In the genomic region with DNA sequence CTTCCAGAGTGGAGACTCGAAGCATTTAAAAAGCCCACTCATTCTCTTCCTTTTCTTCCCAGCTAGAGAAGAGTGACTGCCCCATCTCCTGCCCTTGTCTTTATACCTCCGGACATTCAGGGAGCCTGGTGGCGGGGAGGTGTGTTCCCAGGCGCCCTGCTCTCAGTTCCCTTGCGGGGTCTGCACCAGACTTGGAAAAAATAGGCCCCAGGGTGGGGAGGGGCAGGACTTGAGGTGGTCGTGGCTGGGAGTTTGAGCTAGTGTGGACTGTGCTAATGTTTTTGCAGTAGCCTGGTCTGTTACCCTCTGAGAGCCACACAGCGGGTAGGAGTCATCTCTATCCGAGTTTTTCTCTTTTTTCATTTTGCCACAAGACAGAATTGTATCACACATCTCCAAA, we compare ENCODE assay signal across 17 cellular contexts.
A peak's percentile ranks its signal among the peaks of the same experiment; 100 is the strongest.
DNase-seq lines count a peak whose midpoint lies in the region; ATAC-seq and TF ChIP-seq lines count a peak whose summit lies in the region.
"Had no signal": no experiment of that assay in that cellular context is flagged by ENCODE, and none has a peak within 500 bp of the region (broad histone marks: within the 10 kb centered on the region; RNA-seq: fewer than 3 reads in every experiment).

No MANE protein-coding gene starts in this region.

- DNase-seq in WTC11 (ENCODE audit: low spot score) (no peak), osteocyte (ENCODE audit: extremely low spot score, unreplicated experiment) (peak; percentile 69), right atrium auricular region (ENCODE audit: low spot score) (no peak), DMS79 (lab: John Stamatoyannopoulos, UW) (no peak)
- DNase-seq: BE2C; CD8-positive, alpha-beta T cell; COR-L47; DMS153; DND-41; GDM1; GM23248 had no signal

- ATAC-seq in WTC11: no peak
- peak; percentile 25 for ATAC-seq in esophagus mucosa
- ATAC-seq in HG03159 (IDR thresholded peaks at IDR 0.05; ENCODE audit: unreplicated experiment): no peak
- no peak for ATAC-seq in HG03469 (IDR thresholded peaks at IDR 0.05; ENCODE audit: unreplicated experiment)
- ATAC-seq: A549; CD8-positive, alpha-beta T cell; K562 had no signal

- no peaks in the 10 kb centered on the region for H3K36me3 ChIP-seq in right atrium auricular region
- H3K36me3 ChIP-seq: BE2C had no signal

- H3K4me1 ChIP-seq in right atrium auricular region: peaks cover 0 to 7% of the 10 kb centered on the region in 2 donors
- H3K4me1 ChIP-seq: A549 had no signal

- H3K9me3 ChIP-seq in right atrium auricular region: no peaks in the 10 kb centered on the region
- H3K9me3 ChIP-seq: A549, BE2C had no signal

- POLR2A ChIA-PET in WTC11 (lab: Charles Lee): interaction anchor here (1.0 kb wide), 1 partner anchor 17 kb away, joined by 3 read pairs; no protein-coding TSS in a partner anchor

- H3K4me1 Mint-ChIP-seq in WTC11 (peaks cover 16% of the 10 kb centered on the region), osteocyte (ENCODE audit: unreplicated experiment) (no peaks in the 10 kb centered on the region)

- H3K27me3 ChIP-seq in right atrium auricular region: no peaks in the 10 kb centered on the region
- H3K27me3 ChIP-seq: BE2C had no signal

- H3K4me3 Mint-ChIP-seq in WTC11 (no peak overlapping the region), osteocyte (ENCODE audit: unreplicated experiment) (no peak overlapping the region)
- H3K4me3 Mint-ChIP-seq: CD14-positive monocyte; CD8-positive, alpha-beta T cell had no signal

- peak overlapping the region; percentile 15; the same call in 1 of the 2 replicates for H3K27ac Mint-ChIP-seq in WTC11
- H3K27ac Mint-ChIP-seq in osteocyte (ENCODE audit: unreplicated experiment): no peak overlapping the region
- H3K27ac Mint-ChIP-seq: CD14-positive monocyte; CD8-positive, alpha-beta T cell had no signal

- H3K9me3 Mint-ChIP-seq in WTC11: no peaks in the 10 kb centered on the region
- no peaks in the 10 kb centered on the region for H3K9me3 Mint-ChIP-seq in osteocyte (ENCODE audit: unreplicated experiment)
- H3K9me3 Mint-ChIP-seq: CD14-positive monocyte; CD8-positive, alpha-beta T cell had no signal

- no peaks in the 10 kb centered on the region for H3K27me3 Mint-ChIP-seq in WTC11 (ENCODE audit: low read depth)
- no peaks in the 10 kb centered on the region for H3K27me3 Mint-ChIP-seq in osteocyte (ENCODE audit: unreplicated experiment)

- H3K27ac ChIP-seq in right atrium auricular region: no peak overlapping the region
- H3K27ac ChIP-seq: A549, GM23248 had no signal

- CTCF ChIA-PET in WTC11 (lab: Charles Lee): no interaction called here

- H3K36me3 Mint-ChIP-seq in WTC11 (no peaks in the 10 kb centered on the region), osteocyte (ENCODE audit: unreplicated experiment) (no peaks in the 10 kb centered on the region)

- no peak overlapping the region for H3K4me3 ChIP-seq in right atrium auricular region
- H3K4me3 ChIP-seq: A549, GM23248, K562 had no signal

- no peak for TF ChIP-seq CTCF in WTC11 (IDR thresholded peaks at IDR 0.05)
- TF ChIP-seq CTCF in osteocyte (IDR thresholded peaks at IDR 0.05): no peak
- no peak for TF ChIP-seq CTCF in right atrium auricular region (IDR thresholded peaks at IDR 0.05)

TF ChIP-seq in WTC11, 78 proteins besides CTCF, POLR2A, EP300 and RAD21:
- TF ChIP-seq JAZF1 (CRISPR knock-in tag; IDR thresholded peaks at IDR 0.05) (no peak), SOX15 (CRISPR knock-in tag; IDR thresholded peaks at IDR 0.05) (no peak), ZNF416 (CRISPR knock-in tag; IDR thresholded peaks at IDR 0.05) (no peak)
- TF ChIP-seq, protein P1, sequence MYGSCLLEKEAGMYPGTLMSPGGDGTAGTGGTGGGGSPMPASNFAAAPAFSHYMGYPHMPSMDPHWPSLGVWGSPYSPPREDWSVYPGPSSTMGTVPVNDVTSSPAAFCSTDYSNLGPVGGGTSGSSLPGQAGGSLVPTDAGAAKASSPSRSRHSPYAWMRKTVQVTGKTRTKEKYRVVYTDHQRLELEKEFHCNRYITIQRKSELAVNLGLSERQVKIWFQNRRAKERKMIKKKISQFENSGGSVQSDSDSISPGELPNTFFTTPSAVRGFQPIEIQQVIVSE (CRISPR knock-in tag; IDR thresholded peaks at IDR 0.05; ENCODE audit: borderline replicate concordance): no peak
TF ChIP-seq in WTC11: peak in this region for 0.
